In genomic region chr6:91482498-91482897, GRCh38 we compare ENCODE assay signal across 11 cellular contexts.
DNase-seq lines count a peak whose midpoint lies in the region; ATAC-seq lines count a peak whose summit lies in the region.
"Had no signal": no experiment of that assay in that cellular context is flagged by ENCODE, and none has a peak within 500 bp of the region (broad histone marks: within the 10 kb centered on the region; RNA-seq: fewer than 3 reads in every experiment).

No MANE protein-coding gene starts in this region.

- in situ Hi-C loops in HAP-1 (cut with MboI; ENCODE audit: low sequenced_read_pairs), result no loop called here

- ATAC-seq in GM19328 (IDR thresholded peaks at IDR 0.05; ENCODE audit: unreplicated experiment) (peak; percentile 64), HG02884 (IDR thresholded peaks at IDR 0.05; ENCODE audit: unreplicated experiment) (peak; percentile 84)
- ATAC-seq: activated T-cell treated with anti-CD3 and anti-CD28 coated beads, Interleukin-2, amount 50 U/mL, for 72 hours; GM23338 had no signal

- no peaks in the 10 kb centered on the region for H3K36me3 ChIP-seq in HAP-1 (replicated peaks)

- H3K9me3 ChIP-seq in HAP-1, result no peaks in the 10 kb centered on the region

- DNase-seq in GDM1 (lab: John Stamatoyannopoulos, UW) (peak; percentile 23), Kasumi-1 (lab: John Stamatoyannopoulos, UW) (peak; percentile 8 to 47), NCI-H1105 treated with DMSO at 0.1 percent for 48 hours (lab: John Stamatoyannopoulos, UW) (no peak), HAP-1 (ENCODE audit: low spot score in 2 of 2) (no peak), amygdala (lab: John Stamatoyannopoulos, UW) (no peak)
- DNase-seq in stimulated activated naive CD4-positive, alpha-beta T cell (lab: John Stamatoyannopoulos, UW), result no peak
- DNase-seq: activated T-cell treated with anti-CD3 and anti-CD28 coated beads, Interleukin-2, amount 50 U/mL, for 72 hours; immature natural killer cell had no signal

- H3K4me3 ChIP-seq in HAP-1, result no peak overlapping the region
- H3K4me3 ChIP-seq: GM23338 had no signal

- no peaks in the 10 kb centered on the region for H3K4me1 ChIP-seq in HAP-1

- H3K27me3 ChIP-seq in HAP-1 (ENCODE audit: low read depth), result no peaks in the 10 kb centered on the region

Comparison
In these comparisons a context has a peak if more than half of its experiments do, and no peak if none do; other contexts are left out.
1. DNase-seq: peak in GDM1 (single experiment) and Kasumi-1 (2 of 2); none in NCI-H1105 treated with DMSO at 0.1 percent for 48 hours (single experiment), stimulated activated naive CD4-positive, alpha-beta T cell (0 of 6), HAP-1 (0 of 2) and amygdala (0 of 56).